ENCODE assay signal across 1 cellular context in the genomic region with DNA sequence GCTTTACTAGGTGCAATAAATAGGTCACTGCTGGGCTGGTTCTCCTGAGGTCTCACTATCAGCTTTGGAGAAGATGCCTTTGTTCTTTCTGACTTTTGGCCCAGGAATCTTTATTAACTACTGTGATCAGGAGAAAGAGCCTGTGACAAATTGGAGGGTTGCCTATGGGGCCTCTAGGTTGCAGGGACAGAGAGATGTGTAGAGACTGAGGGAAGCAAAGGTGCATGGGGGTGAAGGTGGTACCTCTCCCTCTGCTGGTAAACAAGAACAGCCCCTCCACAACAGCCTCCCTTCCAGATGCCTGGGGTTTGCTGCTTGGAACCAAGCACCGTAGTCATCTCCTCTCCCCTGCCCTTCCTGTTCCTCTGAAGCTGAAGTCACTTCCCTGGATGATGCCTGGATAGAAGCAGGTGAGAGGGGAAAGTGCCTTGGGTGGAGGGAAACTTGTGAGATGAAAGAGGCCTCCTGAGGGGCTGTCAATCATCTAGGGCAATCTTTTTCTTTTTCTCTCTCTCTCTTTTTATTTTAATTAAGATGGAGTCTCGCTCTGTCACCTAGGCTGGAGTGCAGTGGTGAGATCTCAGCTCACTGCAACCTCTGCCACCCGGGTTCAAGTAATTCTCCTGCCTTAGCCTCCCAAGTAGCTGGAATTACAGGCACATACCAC.
TF ChIP-seq lines count a peak whose summit lies in the region.

No MANE protein-coding gene starts in this region.

TF ChIP-seq in GM12891, 5 proteins besides CTCF, POLR2A, EP300 and RAD21:
- TF ChIP-seq POU2F2 (IDR thresholded peaks at IDR 0.05; ENCODE audit: low read depth, low read length) = no peak
- TF ChIP-seq POLR2AphosphoS5 (IDR thresholded peaks at IDR 0.05; ENCODE audit: low read depth, low read length) = no peak
- no peak for TF ChIP-seq TAF1 (IDR thresholded peaks at IDR 0.05; ENCODE audit: low read depth, low read length)
- no peak for TF ChIP-seq SPI1 (IDR thresholded peaks at IDR 0.05; ENCODE audit: low read depth, low read length)
- TF ChIP-seq PAX5 (IDR thresholded peaks at IDR 0.05; ENCODE audit: insufficient read depth, low read length, severe bottlenecking) = no peak
